ENCODE assay signal across 19 cellular contexts in genomic region chr4:26206981-26207380, GRCh38.
DNase-seq lines count a peak whose midpoint lies in the region; FAIRE-seq and TF ChIP-seq lines count a peak whose summit lies in the region.
"Had no signal": no experiment of that assay in that cellular context is flagged by ENCODE, and none has a peak within 500 bp of the region (broad histone marks: within the 10 kb centered on the region; RNA-seq: fewer than 3 reads in every experiment).

No MANE protein-coding gene starts in this region.

- H3K4me2 ChIP-seq in astrocyte (ENCODE audit: low read length) (peak overlapping the region; percentile 13), skeletal muscle satellite cell (ENCODE audit: low read length) (peak overlapping the region; percentile 30)
- H3K4me2 ChIP-seq: hepatocyte had no signal

- no peaks in the 10 kb centered on the region for H3K79me2 ChIP-seq in astrocyte (ENCODE audit: insufficient read depth, low read length)
- H3K79me2 ChIP-seq: hepatocyte had no signal

- H4K20me1 ChIP-seq in astrocyte (ENCODE audit: insufficient read depth, low read length), result no peaks in the 10 kb centered on the region

- H3K9ac ChIP-seq in astrocyte (ENCODE audit: low read length) (no peak overlapping the region), skeletal muscle satellite cell (ENCODE audit: low read depth, low read length) (no peak overlapping the region)

- H3K27me3 ChIP-seq in astrocyte (ENCODE audit: insufficient read depth, low read length) (peaks cover 8% of the 10 kb centered on the region), skeletal muscle satellite cell (ENCODE audit: control insufficient read depth, insufficient read depth, low read length) (peaks cover 21% of the 10 kb centered on the region)
- H3K27me3 ChIP-seq: tibial nerve had no signal

- H3K36me3 ChIP-seq in astrocyte (ENCODE audit: insufficient read depth, low read length), result no peaks in the 10 kb centered on the region
- no peaks in the 10 kb centered on the region for H3K36me3 ChIP-seq in skeletal muscle satellite cell (ENCODE audit: insufficient read depth, low read length)
- H3K36me3 ChIP-seq: tibial nerve had no signal

- H3K4me1 ChIP-seq in astrocyte (ENCODE audit: insufficient read depth, low read length) (peaks cover 10% of the 10 kb centered on the region), skeletal muscle satellite cell (ENCODE audit: control insufficient read depth, insufficient read depth, low read length) (peaks cover 16% of the 10 kb centered on the region)

- H3K9me3 ChIP-seq in astrocyte (ENCODE audit: insufficient read depth, low read depth, low read length), result no peaks in the 10 kb centered on the region
- H3K9me3 ChIP-seq in skeletal muscle satellite cell (replicated peaks; ENCODE audit: low read length), result no peaks in the 10 kb centered on the region
- H3K9me3 ChIP-seq: tibial nerve had no signal

- peaks cover 17% of the 10 kb centered on the region for H3K27me3 Mint-ChIP-seq in astrocyte (ENCODE audit: low read depth, unreplicated experiment)

- H3K4me3 ChIP-seq in astrocyte (ENCODE audit: insufficient read depth, low read depth, low read length) (no peak overlapping the region), skeletal muscle satellite cell (ENCODE audit: low read length) (no peak overlapping the region)
- H3K4me3 ChIP-seq: hepatocyte, tibial nerve had no signal

- no peaks in the 10 kb centered on the region for H3K4me1 Mint-ChIP-seq in astrocyte (ENCODE audit: low read depth, unreplicated experiment)

- H3K27ac ChIP-seq in astrocyte (ENCODE audit: low read depth, low read length), result no peak overlapping the region
- H3K27ac ChIP-seq: hepatocyte had no signal

- no peak for FAIRE-seq in astrocyte (lab: Jason Lieb, UNC)
- FAIRE-seq: H1 had no signal

- H2AFZ ChIP-seq in astrocyte (ENCODE audit: low read depth, low read length), result no peak overlapping the region
- H2AFZ ChIP-seq: hepatocyte had no signal

- DNase-seq in DMS53 (lab: John Stamatoyannopoulos, UW), result peak; percentile 51
- no peak for DNase-seq in DMS53 treated with DMSO at 0.1 percent for 48 hours (lab: John Stamatoyannopoulos, UW; ENCODE audit: unreplicated experiment)
- DNase-seq in NCI-H2171 (lab: John Stamatoyannopoulos, UW), result peak; percentile 26
- DNase-seq in astrocyte (ENCODE audit: low read depth), result peak; percentile 31
- DNase-seq in cerebellum (ENCODE audit: low spot score), result no peak
- DNase-seq in AG08395 (ENCODE audit: low spot score), result no peak
- no peak for DNase-seq in HCEC 1CT
- DNase-seq: 8988T; activated B cell treated with CpG ODN at 0.5 μM for 24 hours; activated effector memory CD4-positive, alpha-beta T cell treated with Interleukin-2 at 50 U/mL for 16 hours; left cardiac atrium; NCI-H2081 treated with DMSO at 0.1 percent for 48 hours; RPMI8226; stimulated activated CD4-positive, alpha-beta T cell treated with anti-CD3 and anti-CD28 coated beads, Interleukin-4, amount 100 ng/mL, for 1 hour; stimulated activated CD8-positive, alpha-beta memory T cell treated with anti-CD3 and anti-CD28 coated beads, Interleukin-4, amount 100 ng/mL, for 48 hours had no signal

- H3K4me3 Mint-ChIP-seq in astrocyte (ENCODE audit: unreplicated experiment), result no peak overlapping the region
- H3K4me3 Mint-ChIP-seq: activated B cell treated with CpG ODN at 0.5 μM for 24 hours had no signal

- no peaks in the 10 kb centered on the region for H3K36me3 Mint-ChIP-seq in astrocyte (ENCODE audit: low read depth, unreplicated experiment)

- H3K9me3 Mint-ChIP-seq in astrocyte (ENCODE audit: unreplicated experiment), result no peaks in the 10 kb centered on the region
- H3K9me3 Mint-ChIP-seq: activated B cell treated with CpG ODN at 0.5 μM for 24 hours had no signal

- no peak for TF ChIP-seq CTCF in astrocyte (IDR thresholded peaks at IDR 0.05; ENCODE audit: insufficient read depth, low read depth, low read length)

- peak overlapping the region; percentile 7 for H3K27ac Mint-ChIP-seq in astrocyte (ENCODE audit: unreplicated experiment)
- H3K27ac Mint-ChIP-seq: activated B cell treated with CpG ODN at 0.5 μM for 24 hours had no signal

Comparison
In these comparisons a context has a peak if more than half of its experiments do, and no peak if none do; other contexts are left out.
1. DNase-seq: peak in DMS53 (single experiment), NCI-H2171 (single experiment) and astrocyte (single experiment); none in DMS53 treated with DMSO at 0.1 percent for 48 hours (single experiment), cerebellum (single experiment), AG08395 (single experiment) and HCEC 1CT (single experiment).